In genomic region chr7:100933735-100934134, GRCh38 we compare ENCODE assay signal across 32 cellular contexts. TPM values are rescaled to one million over a fixed set of nuclear protein-coding genes. Genes with fewer than 3 reads are reported as not detected.
"Had no signal": no experiment of that assay in that cellular context is flagged by ENCODE, and none has a peak within 500 bp of the region (broad histone marks: within the 10 kb centered on the region; RNA-seq: fewer than 3 reads in every experiment).

No MANE protein-coding gene starts in this region.

- H3K4me1 Mint-ChIP-seq: activated CD4-positive, alpha-beta memory T cell treated with anti-CD3 and anti-CD28 coated beads, Interleukin-2, amount 10 ng/mL, durations not matched to agents 7 days and 5 days; activated CD4-positive, alpha-beta T cell treated with anti-CD3 and anti-CD28 coated beads, Interleukin-2, amount 10 ng/mL, durations not matched to agents 7 days and 5 days; activated T-helper 17 cell treated with anti-CD3 and anti-CD28 coated beads, Interleukin-2, amount 50 U/mL, for 72 hours; naive thymus-derived CD8-positive, alpha-beta T cell; neural progenitor cell had no signal

- H3K27ac ChIP-seq: brain microvascular endothelial cell, neural progenitor cell, parathyroid adenoma, right atrium auricular region, stomach, tibial artery, upper lobe of right lung had no signal

- H3K36me3 Mint-ChIP-seq: neural progenitor cell had no signal

- ATAC-seq: activated T-cell treated with anti-CD3 and anti-CD28 coated beads, Interleukin-2, amount 50 U/mL, for 4 hours; activated T-helper 17 cell treated with anti-CD3 and anti-CD28 coated beads, Interleukin-2, amount 50 U/mL, for 72 hours; esophagus mucosa; naive thymus-derived CD8-positive, alpha-beta T cell; stimulated activated naive B cell treated with anti-CD40 and anti-IgM and Interleukin-4, amounts not matched to agents 10 μg/mL and 1 μg/mL and 100 μg/mL, for 72 hours; upper lobe of right lung had no signal

- H3K9me3 Mint-ChIP-seq: activated CD4-positive, alpha-beta memory T cell treated with anti-CD3 and anti-CD28 coated beads, Interleukin-2, amount 10 ng/mL, durations not matched to agents 7 days and 5 days; activated CD4-positive, alpha-beta T cell treated with anti-CD3 and anti-CD28 coated beads, Interleukin-2, amount 10 ng/mL, durations not matched to agents 7 days and 5 days had no signal

- H3K9ac ChIP-seq: neural progenitor cell, parathyroid adenoma had no signal

- H2AFZ ChIP-seq: neural progenitor cell had no signal

- DNase-seq: activated CD4-positive, alpha-beta memory T cell treated with anti-CD3 and anti-CD28 coated beads, Interleukin-2, amount 10 ng/mL, durations not matched to agents 7 days and 5 days; activated CD4-positive, alpha-beta T cell treated with anti-CD3 and anti-CD28 coated beads for 1 hour; activated CD4-positive, alpha-beta T cell treated with anti-CD3 and anti-CD28 coated beads, Interleukin-2, amount 10 ng/mL, durations not matched to agents 7 days and 5 days; activated CD8-positive, alpha-beta memory T cell treated with anti-CD3 and anti-CD28 coated beads, Interleukin-2, amount 50 U/mL, for 48 hours; activated gamma-delta T cell treated with Interleukin-2 at 50 U/mL for 16 hours; activated naive CD4-positive, alpha-beta T cell treated with anti-CD3 and anti-CD28 coated beads, Interleukin-2, amount 50 U/mL, for 16 hours; activated T-cell treated with anti-CD3 and anti-CD28 coated beads, Interleukin-2, amount 50 U/mL, for 4 hours; amniotic stem cell; brain microvascular endothelial cell; caudate nucleus; cortex of kidney; foreskin fibroblast; head of caudate nucleus; hippocampal formation; midbrain; naive thymus-derived CD8-positive, alpha-beta T cell; occipital lobe; stimulated activated CD4-positive, alpha-beta T cell treated with anti-CD3 and anti-CD28 coated beads, Interleukin-15, amount 100 ng/mL, for 24 hours; stimulated activated CD4-positive, alpha-beta T cell treated with anti-CD3 and anti-CD28 coated beads, Interleukin-2, amount 100 ng/mL, for 24 hours; stimulated activated naive B cell treated with anti-CD40 and anti-IgM and Interleukin-4, amounts not matched to agents 10 μg/mL and 1 μg/mL and 100 μg/mL, for 72 hours; stomach; tibial artery; upper lobe of right lung had no signal

- H3K4me1 ChIP-seq: neural progenitor cell, right atrium auricular region, stomach, upper lobe of right lung had no signal

- H3K4me3 Mint-ChIP-seq: activated CD4-positive, alpha-beta memory T cell treated with anti-CD3 and anti-CD28 coated beads, Interleukin-2, amount 10 ng/mL, durations not matched to agents 7 days and 5 days; activated CD4-positive, alpha-beta T cell treated with anti-CD3 and anti-CD28 coated beads, Interleukin-2, amount 10 ng/mL, durations not matched to agents 7 days and 5 days; activated T-cell treated with anti-CD3 and anti-CD28 coated beads, Interleukin-2, amount 50 U/mL, for 4 hours; activated T-helper 17 cell treated with anti-CD3 and anti-CD28 coated beads, Interleukin-2, amount 50 U/mL, for 72 hours; naive thymus-derived CD8-positive, alpha-beta T cell; neural progenitor cell; stimulated activated naive B cell treated with anti-CD40 and anti-IgM and Interleukin-4, amounts not matched to agents 10 μg/mL and 1 μg/mL and 100 μg/mL, for 72 hours had no signal

- H3K9me3 ChIP-seq: tibial artery, upper lobe of right lung had no signal

- H3K27me3 ChIP-seq: brain microvascular endothelial cell, neural progenitor cell, right atrium auricular region, tibial artery, upper lobe of right lung had no signal

- H3K4me2 ChIP-seq: neural progenitor cell, smooth muscle cell had no signal

- H3K36me3 ChIP-seq: brain microvascular endothelial cell, neural progenitor cell, right atrium auricular region, stomach, tibial artery, upper lobe of right lung had no signal

- H3K79me2 ChIP-seq: parathyroid adenoma had no signal

- H3K27ac Mint-ChIP-seq: activated CD4-positive, alpha-beta memory T cell treated with anti-CD3 and anti-CD28 coated beads, Interleukin-2, amount 10 ng/mL, durations not matched to agents 7 days and 5 days; activated CD4-positive, alpha-beta T cell treated with anti-CD3 and anti-CD28 coated beads, Interleukin-2, amount 10 ng/mL, durations not matched to agents 7 days and 5 days; activated T-helper 17 cell treated with anti-CD3 and anti-CD28 coated beads, Interleukin-2, amount 50 U/mL, for 72 hours; naive thymus-derived CD8-positive, alpha-beta T cell; neural progenitor cell; stimulated activated naive B cell treated with anti-CD40 and anti-IgM and Interleukin-4, amounts not matched to agents 10 μg/mL and 1 μg/mL and 100 μg/mL, for 72 hours had no signal

- H3K4me3 ChIP-seq: neural progenitor cell, right atrium auricular region, smooth muscle cell, stomach, tibial artery, upper lobe of right lung had no signal

RNA-seq across cellular contexts. Expression of gene MUC3A, which starts 15.6 kb away (rescaled TPM):
- total RNA-seq: activated CD4-positive, alpha-beta T cell treated with anti-CD3 and anti-CD28 coated beads, Interleukin-2, amount 10 ng/mL, durations not matched to agents 7 days and 5 days; chondrocyte; naive thymus-derived CD8-positive, alpha-beta T cell; pulmonary artery endothelial cell; smooth muscle cell had no signal
- polyA plus RNA-seq: naive thymus-derived CD8-positive, alpha-beta T cell; smooth muscle cell had no signal

RNA-seq across cellular contexts. Expression of gene MUC12, which starts 35.6 kb away (rescaled TPM):
- total RNA-seq: activated CD4-positive, alpha-beta T cell treated with anti-CD3 and anti-CD28 coated beads, Interleukin-2, amount 10 ng/mL, durations not matched to agents 7 days and 5 days; chondrocyte; lower leg skin; naive thymus-derived CD8-positive, alpha-beta T cell; occipital lobe; pulmonary artery endothelial cell; right atrium auricular region; upper lobe of right lung had no signal

RNA-seq across cellular contexts. Expression of gene ACHE, which starts 38.0 kb away (rescaled TPM):
- total RNA-seq: activated CD4-positive, alpha-beta T cell treated with anti-CD3 and anti-CD28 coated beads, Interleukin-2, amount 10 ng/mL, durations not matched to agents 7 days and 5 days; activated T-helper 17 cell treated with anti-CD3 and anti-CD28 coated beads, Interleukin-2, amount 50 U/mL, for 72 hours had no signal
- polyA plus RNA-seq: naive thymus-derived CD8-positive, alpha-beta T cell had no signal
